In the genomic region with DNA sequence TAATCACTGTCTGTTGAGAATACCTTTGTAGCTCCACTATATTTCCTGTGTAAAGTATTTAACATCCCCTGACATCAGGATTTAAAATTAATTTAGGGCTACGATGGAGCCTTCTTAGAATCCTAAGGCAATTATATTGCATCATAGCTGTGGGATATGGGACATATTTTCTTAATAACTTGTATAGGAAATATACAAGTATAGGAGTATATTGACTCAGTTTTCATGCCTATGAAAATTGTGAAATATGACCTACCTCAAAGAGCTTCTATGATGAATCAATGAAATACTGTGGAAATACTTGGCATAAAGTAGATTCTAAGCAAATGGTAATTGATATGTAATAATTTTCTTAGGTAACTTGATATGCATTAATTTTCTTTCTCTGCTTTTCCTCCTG, we compare ENCODE assay signal across 23 cellular contexts.
DNase-seq lines count a peak whose midpoint lies in the region; ATAC-seq, FAIRE-seq and TF ChIP-seq lines count a peak whose summit lies in the region.
"Had no signal": no experiment of that assay in that cellular context is flagged by ENCODE, and none has a peak within 500 bp of the region (broad histone marks: within the 10 kb centered on the region; RNA-seq: fewer than 3 reads in every experiment).

No MANE protein-coding gene starts in this region.

- DNase-seq in HS-5 (ENCODE audit: low read depth), result peak; percentile 60
- no peak for DNase-seq in K562 (ENCODE audit: extremely low read depth in 1 of 4, low spot score in 3 of 4)
- DNase-seq in fibroblast of gingiva (ENCODE audit: low read depth), result peak; percentile 78
- no peak for DNase-seq in NCI-H1092 treated with DMSO at 0.1 percent for 48 hours (lab: John Stamatoyannopoulos, UW)
- no peak for DNase-seq in NCI-H774 (lab: John Stamatoyannopoulos, UW)
- no peak for DNase-seq in D341Med (ENCODE audit: low spot score)
- DNase-seq: 8988T; CD4-positive, CD25-positive, alpha-beta regulatory T cell; GDM1; H9; Kasumi-1; MV-4-11; NCI-H1105 treated with DMSO at 0.1 percent for 48 hours; NCI-H524 treated with DMSO at 0.1 percent for 48 hours; RPMI8226; SHP77 treated with DMSO at 0.1 percent for 48 hours had no signal

- H3K9me3 ChIP-seq in K562 (replicated peaks; ENCODE audit: control insufficient read depth, insufficient read depth, low read depth, low read length), result no peaks in the 10 kb centered on the region
- H3K9me3 ChIP-seq: BLaER1 had no signal

- no peaks in the 10 kb centered on the region for H3K79me2 ChIP-seq in ACC112 (ENCODE audit: control insufficient read depth, insufficient read depth, low read length, unreplicated experiment)
- no peaks in the 10 kb centered on the region for H3K79me2 ChIP-seq in K562 (ENCODE audit: control insufficient read depth, insufficient read depth, low read length)

- H2AFZ ChIP-seq in ACC112 (ENCODE audit: low read length, unreplicated experiment) (no peak overlapping the region), K562 (ENCODE audit: low read depth, low read length) (no peak overlapping the region)
- H2AFZ ChIP-seq: GM23338 had no signal

- H3K4me1 ChIP-seq in ACC112 (ENCODE audit: control insufficient read depth, insufficient read depth, low read length, unreplicated experiment), result peaks cover 61% of the 10 kb centered on the region
- H3K4me1 ChIP-seq in K562 (replicated peaks in 1 of 2; ENCODE audit: control insufficient read depth in 2 of 2, insufficient read depth in 2 of 2, low read length in 2 of 2), result peaks cover 0 to 22% of the 10 kb centered on the region in 2 experiments; a peak in 2 of 5 replicates
- H3K4me1 ChIP-seq: BLaER1 had no signal

- H3K27me3 ChIP-seq in ACC112 (ENCODE audit: insufficient read depth, low read length), result no peaks in the 10 kb centered on the region
- peaks cover 13 to 14% of the 10 kb centered on the region in 2 experiments for H3K27me3 ChIP-seq in K562 (ENCODE audit: control insufficient read depth in 2 of 2, insufficient read depth in 2 of 2, low read length in 2 of 2)
- H3K27me3 ChIP-seq: BLaER1 had no signal

- 0% methylated on average over 1 of the region's 1 CpG for WGBS in K562 (ENCODE audit: insufficient coverage, low coverage, missing lambda C conversion rate)

- H3K36me3 ChIP-seq in ACC112 (ENCODE audit: insufficient read depth, low read length) (no peaks in the 10 kb centered on the region), K562 (ENCODE audit: control insufficient read depth, insufficient read depth, low read length) (no peaks in the 10 kb centered on the region)
- H3K36me3 ChIP-seq: BLaER1 had no signal

- H3K27ac ChIP-seq in ACC112 (ENCODE audit: low read depth, low read length), result peak overlapping the region; percentile 72
- no peak overlapping the region for H3K27ac ChIP-seq in K562 (ENCODE audit: extremely low read depth, low read depth, low read length)
- H3K27ac ChIP-seq: BLaER1, SK-N-MC had no signal

- intact Hi-C loops in K562 (cut with micrococcal nuclease), result no loop called here

- in situ Hi-C loops in K562 (cut with MboI), result no loop called here

- H3K4me3 ChIP-seq in ACC112 (ENCODE audit: low read depth, low read length), result no peak overlapping the region
- H3K4me3 ChIP-seq in K562, result no peak overlapping the region
- H3K4me3 ChIP-seq: BLaER1, GM12878, GM23338, SK-N-MC had no signal

- BruUV-seq in K562 (replicated peaks; lab: Mats Ljungman, UMichigan), result no TSS peak

- TF ChIP-seq EP300 in K562 (IDR thresholded peaks at IDR 0.05; ENCODE audit: low read length), result no peak

- no peak overlapping the region for H3K9ac ChIP-seq in K562 (ENCODE audit: insufficient read depth in 1 of 2, low read depth in 2 of 2, low read length in 2 of 2)
- H3K9ac ChIP-seq: BLaER1 had no signal

- POLR2A ChIA-PET in K562 (lab: Yijun Ruan, JAX), result interaction anchor here (1.7 kb wide), 1 partner anchor 20 kb away, joined by 4 read pairs; no protein-coding TSS in a partner anchor

- TF ChIP-seq CTCF in K562 (IDR thresholded peaks at IDR 0.05 in 2 of 3, conservative IDR thresholded peaks at IDR 0.05 in 1 of 3; ENCODE audit: insufficient read depth in 2 of 3, low read depth in 1 of 3, low read length in 3 of 3), result no peak

- CTCF ChIA-PET in K562 (lab: Yijun Ruan, JAX; ENCODE audit: low intra/inter-chr PET ratio), result no interaction called here

- no peaks in the 10 kb centered on the region for H4K20me1 ChIP-seq in K562 (replicated peaks; ENCODE audit: control insufficient read depth, insufficient read depth, low read length)
- H4K20me1 ChIP-seq: BLaER1 had no signal

- no peak overlapping the region for H3K4me2 ChIP-seq in K562 (ENCODE audit: insufficient read depth, low read length)
- H3K4me2 ChIP-seq: BLaER1, GM23338 had no signal

- no peak for TF ChIP-seq POLR2A in K562 (conservative IDR thresholded peaks at IDR 0.05)

- no peak for FAIRE-seq in K562 (lab: Jason Lieb, UNC)
- FAIRE-seq: D721Med, GM12878 had no signal

- no peak for TF ChIP-seq RAD21 in K562 (CRISPR knock-in tag; conservative IDR thresholded peaks at IDR 0.05 in 1 of 2, IDR thresholded peaks at IDR 0.05 in 1 of 2)

- H3K9me1 ChIP-seq in K562 (ENCODE audit: control insufficient read depth, insufficient read depth, low read length), result no peaks in the 10 kb centered on the region

- no peak for ATAC-seq in K562
- no peak for ATAC-seq in HG03025 (IDR thresholded peaks at IDR 0.05; ENCODE audit: low FRiP score, unreplicated experiment)
- ATAC-seq: GM12878, GM23338 had no signal

TF ChIP-seq in K562, 482 proteins besides CTCF, POLR2A, EP300 and RAD21:
- TF ChIP-seq CEBPG (CRISPR knock-in tag; IDR thresholded peaks at IDR 0.05), result no peak
- peak in 1 of 2 experiments; percentile 78; a peak in 3 of 4 replicates for TF ChIP-seq CEBPG (tag; conservative IDR thresholded peaks at IDR 0.05 in 1 of 2, IDR thresholded peaks at IDR 0.05 in 1 of 2)
- TF ChIP-seq DDX20 (tag; IDR thresholded peaks at IDR 0.05; ENCODE audit: low read depth), result no peak
- peak; percentile 54; the same call in 1 of the 2 replicates for TF ChIP-seq CEBPB (tag; IDR thresholded peaks at IDR 0.05)

Comparison
In these comparisons a context has a peak if more than half of its experiments do, and no peak if none do; other contexts are left out.
1. DNase-seq: peak in HS-5 (single experiment) and fibroblast of gingiva (single experiment); none in K562 (0 of 4), NCI-H1092 treated with DMSO at 0.1 percent for 48 hours (single experiment), NCI-H774 (single experiment) and D341Med (single experiment).